ENCODE assay signal across 26 cellular contexts in the genomic region with DNA sequence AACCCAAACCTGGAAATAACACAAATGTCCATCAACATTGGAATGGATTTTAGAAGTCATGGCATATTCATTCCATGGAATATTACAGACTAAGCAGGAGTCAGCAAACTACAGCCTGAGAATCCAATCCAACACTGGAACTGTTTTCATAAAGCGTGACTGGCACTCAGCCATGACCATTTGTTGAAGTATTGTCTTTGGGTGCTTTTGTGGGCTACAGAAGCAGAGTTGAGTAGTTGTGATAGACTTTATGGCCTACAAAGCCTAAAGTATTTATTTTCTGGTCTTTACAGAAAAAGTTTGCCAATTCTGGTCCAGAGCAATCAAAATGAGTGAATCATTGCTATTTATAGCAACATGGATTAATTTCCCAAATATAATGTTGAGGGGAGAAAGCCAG. TPM values are rescaled to one million over a fixed set of nuclear protein-coding genes. Genes with fewer than 3 reads are reported as not detected.
DNase-seq lines count a peak whose midpoint lies in the region; ATAC-seq and TF ChIP-seq lines count a peak whose summit lies in the region.
"Had no signal": no experiment of that assay in that cellular context is flagged by ENCODE, and none has a peak within 500 bp of the region (broad histone marks: within the 10 kb centered on the region; RNA-seq: fewer than 3 reads in every experiment).

No MANE protein-coding gene starts in this region.

- ATAC-seq in GM19467 (IDR thresholded peaks at IDR 0.05; ENCODE audit: unreplicated experiment), result no peak
- no peak for ATAC-seq in HG02840 (IDR thresholded peaks at IDR 0.05; ENCODE audit: low FRiP score, unreplicated experiment)
- ATAC-seq: activated CD8-positive, alpha-beta T cell treated with anti-CD3 and anti-CD28 coated beads for 36 hours; activated naive CD4-positive, alpha-beta T cell treated with anti-CD3 and anti-CD28 coated beads, Interleukin-2, amount 50 U/mL, for 72 hours; heart left ventricle; lower lobe of right lung; Right ventricle myocardium inferior; SK-N-SH treated with all-trans-retinoic acid at 6 μM for 48 hours had no signal

- H3K27me3 ChIP-seq in tibial artery (no peaks in the 10 kb centered on the region), BE2C (no peaks in the 10 kb centered on the region)
- H3K27me3 ChIP-seq: BLaER1 treated with 17β-estradiol and CSF1 and Interleukin-3, amounts not matched to agents 10 nM and 100 nM; dorsolateral prefrontal cortex; heart left ventricle; ovary; upper lobe of left lung had no signal

- H3K4me1 ChIP-seq in tibial artery (peaks cover 0 to 49% (median 30%) of the 10 kb centered on the region in 4 donors), BE2C (no peaks in the 10 kb centered on the region)
- H3K4me1 ChIP-seq: BLaER1 treated with 17β-estradiol and CSF1 and Interleukin-3, amounts not matched to agents 10 nM and 100 nM; HAP-1; lower lobe of right lung; upper lobe of left lung had no signal

- in situ Hi-C loops in astrocyte of the cerebellum (cut with HindIII; ENCODE audit: low sequenced_read_pairs), result no loop called here

- DNase-seq in NCI-H510A treated with DMSO at 0.1 percent for 48 hours (lab: John Stamatoyannopoulos, UW), result peak; percentile 3
- DNase-seq in NCI-H510A (lab: John Stamatoyannopoulos, UW), result no peak
- DNase-seq in astrocyte of the cerebellum (ENCODE audit: low read depth), result peak; percentile 2
- DNase-seq in fibroblast of the aortic adventitia (ENCODE audit: low read depth), result peak; percentile 90
- DNase-seq in tibial artery, result no peak
- DNase-seq in BE2C, result no peak
- DNase-seq: activated CD4-positive, CD25-positive, alpha-beta regulatory T cell treated with anti-CD3 and anti-CD28 coated beads, Interleukin-2, amount 50 U/mL, for 72 hours; activated CD8-positive, alpha-beta T cell treated with anti-CD3 and anti-CD28 coated beads for 36 hours; Calu3; dorsolateral prefrontal cortex; heart left ventricle; KG1; lower lobe of right lung; NCI-H1417 treated with DMSO at 0.1 percent for 48 hours; ovary; PC-9; stimulated activated CD4-positive, alpha-beta T cell treated with anti-CD3 and anti-CD28 coated beads, Interleukin-2, amount 100 ng/mL, for 24 hours; T-helper 2 cell had no signal

- no peak overlapping the region for H3K4me3 ChIP-seq in astrocyte of the cerebellum (ENCODE audit: low read depth, low read length)
- H3K4me3 ChIP-seq in fibroblast of the aortic adventitia (ENCODE audit: low read depth, low read length), result no peak overlapping the region
- no peak overlapping the region for H3K4me3 ChIP-seq in tibial artery
- no peak overlapping the region for H3K4me3 ChIP-seq in BE2C (ENCODE audit: low read depth, low read length)
- H3K4me3 ChIP-seq: BLaER1 treated with 17β-estradiol and CSF1 and Interleukin-3, amounts not matched to agents 10 nM and 100 nM; dorsolateral prefrontal cortex; HAP-1; heart left ventricle; lower lobe of right lung; ovary; PC-9; upper lobe of left lung had no signal

- H3K27ac ChIP-seq in tibial artery, result peak overlapping the region; percentile 62 to 63
- H3K27ac ChIP-seq: BLaER1 treated with 17β-estradiol and CSF1 and Interleukin-3, amounts not matched to agents 10 nM and 100 nM; heart left ventricle; lower lobe of right lung; ovary; PC-9; upper lobe of left lung had no signal

- TF ChIP-seq CTCF in astrocyte of the cerebellum (IDR thresholded peaks at IDR 0.05; ENCODE audit: low read depth, low read length, missing control alignments) (no peak), fibroblast of the aortic adventitia (IDR thresholded peaks at IDR 0.05; ENCODE audit: insufficient read depth, low read length) (no peak), tibial artery (IDR thresholded peaks at IDR 0.05) (no peak), BE2C (IDR thresholded peaks at IDR 0.05; ENCODE audit: low read depth, low read length) (no peak)

- no peaks in the 10 kb centered on the region for H3K9me3 ChIP-seq in tibial artery
- no peaks in the 10 kb centered on the region for H3K9me3 ChIP-seq in BE2C
- H3K9me3 ChIP-seq: BLaER1 treated with 17β-estradiol and CSF1 and Interleukin-3, amounts not matched to agents 10 nM and 100 nM; HAP-1; heart left ventricle; lower lobe of right lung; ovary; upper lobe of left lung had no signal

- H3K36me3 ChIP-seq in tibial artery (no peaks in the 10 kb centered on the region), BE2C (no peaks in the 10 kb centered on the region)
- H3K36me3 ChIP-seq: BLaER1 treated with 17β-estradiol and CSF1 and Interleukin-3, amounts not matched to agents 10 nM and 100 nM; HAP-1; heart left ventricle; lower lobe of right lung; ovary; upper lobe of left lung had no signal

- intact Hi-C loops in tibial artery (cut with DNase I; ENCODE audit: low total_unique reads), result no loop called here

RNA-seq across cellular contexts. Expression of a gene that starts 34.5 kb away (rescaled TPM):
- 30.4 and 67.0 TPM in 2 replicates for total RNA-seq in fibroblast of the aortic adventitia (ENCODE audit: low replicate concordance)
- 14.1 TPM for polyA plus RNA-seq in BE2C (2012; ENCODE audit: insufficient read depth, insufficient read length, low read depth)

Comparison
In these comparisons a context has a peak if more than half of its experiments do, and no peak if none do; other contexts are left out.
1. DNase-seq: peak in NCI-H510A treated with DMSO at 0.1 percent for 48 hours (single experiment), astrocyte of the cerebellum (single experiment) and fibroblast of the aortic adventitia (single experiment); none in NCI-H510A (single experiment), tibial artery (0 of 2) and BE2C (single experiment).